13 cellular contexts compared by ENCODE assay signal in the genomic region with DNA sequence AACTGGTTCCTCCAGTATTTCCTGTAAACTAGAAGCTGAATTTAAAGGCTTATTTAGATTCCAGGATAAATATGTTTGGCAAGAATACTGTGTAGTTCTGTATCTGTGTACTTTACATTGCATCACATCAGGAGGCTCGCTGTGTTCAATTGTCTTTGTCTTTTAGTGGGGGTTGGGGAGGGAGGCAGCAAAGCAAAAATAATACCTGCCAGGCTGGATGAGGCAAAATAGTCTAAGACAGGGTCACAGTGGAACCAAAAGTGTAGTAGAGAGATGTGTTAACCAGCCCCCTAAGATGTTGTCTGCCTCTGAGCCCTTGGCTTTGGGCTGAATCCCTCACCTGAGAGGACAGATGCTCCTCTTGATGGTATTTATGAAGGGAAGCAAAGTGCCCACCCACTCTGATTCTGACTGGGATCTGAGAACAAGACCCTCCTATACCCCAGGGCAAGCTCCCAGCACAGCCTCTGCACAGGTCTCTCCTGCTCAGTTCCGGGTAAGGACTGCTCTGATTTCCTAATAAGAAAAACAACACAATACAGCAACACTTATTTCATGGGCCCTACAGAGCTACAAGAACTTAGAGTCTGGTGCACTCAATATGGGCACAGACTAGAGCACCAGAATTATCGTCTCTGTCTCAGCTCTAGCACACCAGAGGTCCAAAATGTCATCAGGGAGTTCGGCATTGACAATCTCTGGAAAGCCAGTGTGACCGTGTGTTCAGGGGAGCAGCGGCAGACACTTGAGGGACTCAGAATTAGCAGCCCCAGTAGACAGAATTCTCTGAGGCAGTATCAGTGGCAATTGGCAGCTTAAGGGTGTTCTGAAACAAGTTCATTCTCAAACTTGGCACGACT.
"Had no signal": no experiment of that assay in that cellular context is flagged by ENCODE, and none has a peak within 500 bp of the region (broad histone marks: within the 10 kb centered on the region; RNA-seq: fewer than 3 reads in every experiment).

No MANE protein-coding gene starts in this region.

- H3K9me3 Mint-ChIP-seq: activated T-helper 2 cell treated with anti-CD3 and anti-CD28 coated beads, Interferon-gamma antibody, Interleukin-2, Interleukin-4, amounts not matched to agents 10 μg/mL and 5 μg/mL and 100 μg/mL, durations not matched to agents 14 hours and 24 hours and 36 hours; central memory CD8-positive, alpha-beta T cell; dendritic cell treated with granulocyte-macrophage colony-stimulating factor and Interleukin-4, amounts not matched to agents 40 ng/mL and 50 ng/mL, for 4 days; effector memory CD8-positive, alpha-beta T cell; stimulated activated naive CD8-positive, alpha-beta T cell treated with anti-CD3 and anti-CD28 coated beads, Interleukin-15, amount 100 ng/mL, for 72 hours had no signal

- H3K9me3 ChIP-seq: ovary, thoracic aorta, uterus had no signal

- H3K4me3 ChIP-seq: ovary, thoracic aorta, uterus had no signal

- H3K27ac ChIP-seq: ovary, thoracic aorta, uterus had no signal

- H3K4me1 ChIP-seq: uterus had no signal

- H3K27me3 ChIP-seq: ovary, uterus had no signal

- DNase-seq: activated CD4-positive, alpha-beta T cell treated with anti-CD3 and anti-CD28 coated beads, Interleukin-2, amount 50 U/mL, for 1 hour; activated CD4-positive, CD25-positive, alpha-beta regulatory T cell; activated naive CD4-positive, alpha-beta T cell treated with anti-CD3 and anti-CD28 coated beads, Interleukin-2, amount 50 U/mL, for 16 hours; effector memory CD8-positive, alpha-beta T cell; erythroblast; ovary; stimulated activated CD4-positive, alpha-beta T cell treated with anti-CD3 and anti-CD28 coated beads, Interleukin-4, amount 100 ng/mL, for 24 hours; stimulated activated naive CD8-positive, alpha-beta T cell treated with anti-CD3 and anti-CD28 coated beads, Interleukin-15, amount 100 ng/mL, for 72 hours; uterus had no signal

- H3K4me3 Mint-ChIP-seq: central memory CD8-positive, alpha-beta T cell; dendritic cell treated with granulocyte-macrophage colony-stimulating factor and Interleukin-4, amounts not matched to agents 40 ng/mL and 50 ng/mL, for 4 days; effector memory CD8-positive, alpha-beta T cell; stimulated activated naive CD8-positive, alpha-beta T cell treated with anti-CD3 and anti-CD28 coated beads, Interleukin-15, amount 100 ng/mL, for 72 hours had no signal

- H3K36me3 ChIP-seq: ovary, thoracic aorta, uterus had no signal

- H3K27ac Mint-ChIP-seq: activated T-helper 2 cell treated with anti-CD3 and anti-CD28 coated beads, Interferon-gamma antibody, Interleukin-2, Interleukin-4, amounts not matched to agents 10 μg/mL and 5 μg/mL and 100 μg/mL, durations not matched to agents 14 hours and 24 hours and 36 hours; dendritic cell treated with granulocyte-macrophage colony-stimulating factor and Interleukin-4, amounts not matched to agents 40 ng/mL and 50 ng/mL, for 4 days; effector memory CD8-positive, alpha-beta T cell; stimulated activated naive CD8-positive, alpha-beta T cell treated with anti-CD3 and anti-CD28 coated beads, Interleukin-15, amount 100 ng/mL, for 72 hours had no signal

- H3K27me3 Mint-ChIP-seq: central memory CD8-positive, alpha-beta T cell; dendritic cell treated with granulocyte-macrophage colony-stimulating factor and Interleukin-4, amounts not matched to agents 40 ng/mL and 50 ng/mL, for 4 days; stimulated activated naive CD8-positive, alpha-beta T cell treated with anti-CD3 and anti-CD28 coated beads, Interleukin-15, amount 100 ng/mL, for 72 hours had no signal

- H3K4me1 Mint-ChIP-seq: central memory CD8-positive, alpha-beta T cell; stimulated activated naive CD8-positive, alpha-beta T cell treated with anti-CD3 and anti-CD28 coated beads, Interleukin-15, amount 100 ng/mL, for 72 hours had no signal
